ENCODE assay signal across 25 cellular contexts in genomic region chr1:29372108-29372507, GRCh38.
"Had no signal": no experiment of that assay in that cellular context is flagged by ENCODE, and none has a peak within 500 bp of the region (broad histone marks: within the 10 kb centered on the region; RNA-seq: fewer than 3 reads in every experiment).

No MANE protein-coding gene starts in this region.

- H3K4me3 ChIP-seq: gastrocnemius medialis, left lung, neural progenitor cell, prostate gland, right atrium auricular region, smooth muscle cell, stomach, thyroid gland had no signal

- H3K36me3 ChIP-seq: gastrocnemius medialis, left lung, neural progenitor cell, prostate gland, right atrium auricular region, stomach, thyroid gland had no signal

- H3K4me1 Mint-ChIP-seq: naive thymus-derived CD4-positive, alpha-beta T cell; neural progenitor cell had no signal

- H3K4me1 ChIP-seq: gastrocnemius medialis, left lung, neural progenitor cell, prostate gland, right atrium auricular region, stomach, thyroid gland had no signal

- H3K4me3 Mint-ChIP-seq: naive thymus-derived CD4-positive, alpha-beta T cell; nephron; neural progenitor cell had no signal

- H3K27ac ChIP-seq: epithelial cell of prostate, gastrocnemius medialis, left lung, neural progenitor cell, prostate gland, right atrium auricular region, stomach, thyroid gland had no signal

- H3K4me2 ChIP-seq: neural progenitor cell, smooth muscle cell had no signal

- DNase-seq: cortex of kidney; effector CD4-positive, alpha-beta T cell; foreskin fibroblast; gastrocnemius medialis; left cardiac atrium; left lung; mesenchymal stem cell; midbrain; naive thymus-derived CD4-positive, alpha-beta T cell; stimulated activated CD4-positive, alpha-beta T cell treated with anti-CD3 and anti-CD28 coated beads, Interleukin-12 subunit alpha, Interleukin-12 subunit beta, amount 100 ng/mL, for 4 hours; stimulated activated CD4-positive, alpha-beta T cell treated with anti-CD3 and anti-CD28 coated beads, Interleukin-1b, Interleukin-23, amount 100 ng/mL, for 48 hours; stimulated activated CD4-positive, alpha-beta T cell treated with anti-CD3 and anti-CD28 coated beads, Interleukin-4, amount 100 ng/mL, for 1 hour; stimulated activated CD8-positive, alpha-beta memory T cell treated with anti-CD3 and anti-CD28 coated beads, Interleukin-4, amount 100 ng/mL, for 48 hours; stimulated activated naive CD4-positive, alpha-beta T cell treated with Interleukin-2 at 50 U/mL for 16 hours; stomach; thyroid gland; trophoblast cell had no signal

- ATAC-seq: esophagus mucosa; gastrocnemius medialis; left cardiac atrium; left lung; naive thymus-derived CD4-positive, alpha-beta T cell; sciatic nerve had no signal

- H3K27ac Mint-ChIP-seq: naive thymus-derived CD4-positive, alpha-beta T cell; nephron; neural progenitor cell had no signal

- H3K9ac ChIP-seq: neural progenitor cell had no signal

- H2AFZ ChIP-seq: neural progenitor cell had no signal

- H3K27me3 ChIP-seq: neural progenitor cell, right atrium auricular region, thyroid gland had no signal

- H3K36me3 Mint-ChIP-seq: neural progenitor cell had no signal

- H3K9me3 ChIP-seq: gastrocnemius medialis, prostate gland, thyroid gland had no signal
